ENCODE assay signal across 1 cellular context in genomic region chr2:229921892-229922448, GRCh38.
TF ChIP-seq lines count a peak whose summit lies in the region.

Gene TRIP12, minus strand, starts transcription at chr2:229922009. Its CDS starts 41,930 bp downstream, at chr2:229880079.

TF ChIP-seq in HepG2, 621 proteins besides CTCF, POLR2A, EP300 and RAD21 (continued from another document and continues in another):
- TF ChIP-seq ARID5B (CRISPR knock-in tag; IDR thresholded peaks at IDR 0.05), result peak; percentile 57
- TF ChIP-seq ZSCAN21 (CRISPR knock-in tag; IDR thresholded peaks at IDR 0.05; ENCODE audit: borderline replicate concordance), result no peak; the same call in none of the 2 replicates
- 0 out of 2 replicates have a peak, but pooled peaks have one; percentile 40 for TF ChIP-seq ZSCAN25 (CRISPR knock-in tag; IDR thresholded peaks at IDR 0.05)
- no peak; the same call in 1 of the 2 replicates for TF ChIP-seq JUN (CRISPR knock-in tag; IDR thresholded peaks at IDR 0.05)
- no peak; the same call in 2 of the 3 replicates for TF ChIP-seq MXI1 (IDR thresholded peaks at IDR 0.05; ENCODE audit: borderline replicate concordance, low read depth, low read length)
- peak; percentile 81 for TF ChIP-seq RBFOX2 (IDR thresholded peaks at IDR 0.05; ENCODE audit: low read depth, low read length)
- TF ChIP-seq ZFP36 (IDR thresholded peaks at IDR 0.05; ENCODE audit: borderline replicate concordance, low read depth, low read length, partially characterized antibody), result no peak
- TF ChIP-seq ZNF251 (CRISPR knock-in tag; IDR thresholded peaks at IDR 0.05), result no peak
- TF ChIP-seq CBFB (CRISPR knock-in tag; IDR thresholded peaks at IDR 0.05), result peak; percentile 59
- TF ChIP-seq ZFP82 (CRISPR knock-in tag; IDR thresholded peaks at IDR 0.05; ENCODE audit: borderline replicate concordance), result no peak
- peak; percentile 61; the same call in 1 of the 2 replicates for TF ChIP-seq CREM (IDR thresholded peaks at IDR 0.05)
- TF ChIP-seq CREM (CRISPR knock-in tag; IDR thresholded peaks at IDR 0.05), result peak; percentile 48; the same call in 1 of the 2 replicates
- TF ChIP-seq GABPB1 (CRISPR knock-in tag; IDR thresholded peaks at IDR 0.05), result peak; percentile 81; the same call in 1 of the 2 replicates
- no peak for TF ChIP-seq RFXANK (CRISPR knock-in tag; IDR thresholded peaks at IDR 0.05)
- peak; percentile 12; the same call in 1 of the 2 replicates for TF ChIP-seq ZNF274 (CRISPR knock-in tag; IDR thresholded peaks at IDR 0.05)
- peak; percentile 71 for TF ChIP-seq PHF20 (CRISPR knock-in tag; IDR thresholded peaks at IDR 0.05)
- TF ChIP-seq ZNF414 (CRISPR knock-in tag; IDR thresholded peaks at IDR 0.05), result peak; percentile 87
- 0 out of 2 replicates have a peak, but pooled peaks have one; percentile 89 for TF ChIP-seq ATRX (CRISPR knock-in tag; IDR thresholded peaks at IDR 0.05; ENCODE audit: borderline replicate concordance)
- no peak for TF ChIP-seq ZNF260 (CRISPR knock-in tag; IDR thresholded peaks at IDR 0.05; ENCODE audit: borderline replicate concordance, low read depth)
- peak; percentile 10; the same call in 1 of the 2 replicates for TF ChIP-seq SOX5 (CRISPR knock-in tag; IDR thresholded peaks at IDR 0.05; ENCODE audit: borderline replicate concordance)
- TF ChIP-seq ZKSCAN8 (CRISPR knock-in tag; IDR thresholded peaks at IDR 0.05; ENCODE audit: borderline replicate concordance), result peak; percentile 52; the same call in 1 of the 2 replicates
- TF ChIP-seq FOXC1 (CRISPR knock-in tag; IDR thresholded peaks at IDR 0.05; ENCODE audit: borderline replicate concordance), result peak; percentile 87
- TF ChIP-seq, protein P1, sequence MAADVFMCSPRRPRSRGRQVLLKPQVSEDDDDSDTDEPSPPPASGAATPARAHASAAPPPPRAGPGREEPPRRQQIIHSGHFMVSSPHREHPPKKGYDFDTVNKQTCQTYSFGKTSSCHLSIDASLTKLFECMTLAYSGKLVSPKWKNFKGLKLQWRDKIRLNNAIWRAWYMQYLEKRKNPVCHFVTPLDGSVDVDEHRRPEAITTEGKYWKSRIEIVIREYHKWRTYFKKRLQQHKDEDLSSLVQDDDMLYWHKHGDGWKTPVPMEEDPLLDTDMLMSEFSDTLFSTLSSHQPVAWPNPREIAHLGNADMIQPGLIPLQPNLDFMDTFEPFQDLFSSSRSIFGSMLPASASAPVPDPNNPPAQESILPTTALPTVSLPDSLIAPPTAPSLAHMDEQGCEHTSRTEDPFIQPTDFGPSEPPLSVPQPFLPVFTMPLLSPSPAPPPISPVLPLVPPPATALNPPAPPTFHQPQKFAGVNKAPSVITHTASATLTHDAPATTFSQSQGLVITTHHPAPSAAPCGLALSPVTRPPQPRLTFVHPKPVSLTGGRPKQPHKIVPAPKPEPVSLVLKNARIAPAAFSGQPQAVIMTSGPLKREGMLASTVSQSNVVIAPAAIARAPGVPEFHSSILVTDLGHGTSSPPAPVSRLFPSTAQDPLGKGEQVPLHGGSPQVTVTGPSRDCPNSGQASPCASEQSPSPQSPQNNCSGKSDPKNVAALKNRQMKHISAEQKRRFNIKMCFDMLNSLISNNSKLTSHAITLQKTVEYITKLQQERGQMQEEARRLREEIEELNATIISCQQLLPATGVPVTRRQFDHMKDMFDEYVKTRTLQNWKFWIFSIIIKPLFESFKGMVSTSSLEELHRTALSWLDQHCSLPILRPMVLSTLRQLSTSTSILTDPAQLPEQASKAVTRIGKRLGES (CRISPR knock-in tag; IDR thresholded peaks at IDR 0.05; ENCODE audit: borderline replicate concordance), result no peak; the same call in 1 of the 2 replicates
- peak; percentile 76; the same call in 1 of the 2 replicates for TF ChIP-seq GFI1 (CRISPR knock-in tag; IDR thresholded peaks at IDR 0.05; ENCODE audit: borderline replicate concordance)
- 0 out of 2 replicates have a peak, but pooled peaks have one; percentile 36 for TF ChIP-seq ZNF264 (CRISPR knock-in tag; IDR thresholded peaks at IDR 0.05)
- TF ChIP-seq, protein P2, sequence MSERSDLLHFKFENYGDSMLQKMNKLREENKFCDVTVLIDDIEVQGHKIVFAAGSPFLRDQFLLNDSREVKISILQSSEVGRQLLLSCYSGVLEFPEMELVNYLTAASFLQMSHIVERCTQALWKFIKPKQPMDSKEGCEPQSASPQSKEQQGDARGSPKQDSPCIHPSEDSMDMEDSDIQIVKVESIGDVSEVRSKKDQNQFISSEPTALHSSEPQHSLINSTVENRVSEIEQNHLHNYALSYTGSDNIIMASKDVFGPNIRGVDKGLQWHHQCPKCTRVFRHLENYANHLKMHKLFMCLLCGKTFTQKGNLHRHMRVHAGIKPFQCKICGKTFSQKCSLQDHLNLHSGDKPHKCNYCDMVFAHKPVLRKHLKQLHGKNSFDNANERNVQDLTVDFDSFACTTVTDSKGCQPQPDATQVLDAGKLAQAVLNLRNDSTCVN (CRISPR knock-in tag; IDR thresholded peaks at IDR 0.05; ENCODE audit: borderline replicate concordance), result no peak; the same call in 1 of the 2 replicates
- no peak for TF ChIP-seq ZNF549 (CRISPR knock-in tag; IDR thresholded peaks at IDR 0.05)
- TF ChIP-seq SRY (CRISPR knock-in tag; IDR thresholded peaks at IDR 0.05), result no peak
- TF ChIP-seq, protein P3, sequence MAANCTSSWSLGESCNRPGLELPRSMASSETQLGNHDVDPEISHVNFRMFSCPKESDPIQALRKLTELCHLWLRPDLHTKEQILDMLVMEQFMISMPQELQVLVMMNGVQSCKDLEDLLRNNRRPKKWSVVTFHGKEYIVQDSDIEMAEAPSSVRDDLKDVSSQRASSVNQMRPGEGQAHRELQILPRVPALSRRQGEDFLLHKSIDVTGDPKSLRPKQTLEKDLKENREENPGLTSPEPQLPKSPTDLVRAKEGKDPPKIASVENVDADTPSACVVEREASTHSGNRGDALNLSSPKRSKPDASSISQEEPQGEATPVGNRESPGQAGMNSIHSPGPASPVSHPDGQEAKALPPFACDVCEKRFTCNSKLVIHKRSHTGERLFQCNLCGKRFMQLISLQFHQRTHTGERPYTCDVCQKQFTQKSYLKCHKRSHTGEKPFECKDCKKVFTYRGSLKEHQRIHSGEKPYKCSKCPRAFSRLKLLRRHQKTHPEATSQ (CRISPR knock-in tag; IDR thresholded peaks at IDR 0.05; ENCODE audit: borderline replicate concordance), result no peak
- peak; percentile 36; the same call in 1 of the 2 replicates for TF ChIP-seq ZNF530 (CRISPR knock-in tag; IDR thresholded peaks at IDR 0.05; ENCODE audit: low read depth)
- TF ChIP-seq, protein P4, sequence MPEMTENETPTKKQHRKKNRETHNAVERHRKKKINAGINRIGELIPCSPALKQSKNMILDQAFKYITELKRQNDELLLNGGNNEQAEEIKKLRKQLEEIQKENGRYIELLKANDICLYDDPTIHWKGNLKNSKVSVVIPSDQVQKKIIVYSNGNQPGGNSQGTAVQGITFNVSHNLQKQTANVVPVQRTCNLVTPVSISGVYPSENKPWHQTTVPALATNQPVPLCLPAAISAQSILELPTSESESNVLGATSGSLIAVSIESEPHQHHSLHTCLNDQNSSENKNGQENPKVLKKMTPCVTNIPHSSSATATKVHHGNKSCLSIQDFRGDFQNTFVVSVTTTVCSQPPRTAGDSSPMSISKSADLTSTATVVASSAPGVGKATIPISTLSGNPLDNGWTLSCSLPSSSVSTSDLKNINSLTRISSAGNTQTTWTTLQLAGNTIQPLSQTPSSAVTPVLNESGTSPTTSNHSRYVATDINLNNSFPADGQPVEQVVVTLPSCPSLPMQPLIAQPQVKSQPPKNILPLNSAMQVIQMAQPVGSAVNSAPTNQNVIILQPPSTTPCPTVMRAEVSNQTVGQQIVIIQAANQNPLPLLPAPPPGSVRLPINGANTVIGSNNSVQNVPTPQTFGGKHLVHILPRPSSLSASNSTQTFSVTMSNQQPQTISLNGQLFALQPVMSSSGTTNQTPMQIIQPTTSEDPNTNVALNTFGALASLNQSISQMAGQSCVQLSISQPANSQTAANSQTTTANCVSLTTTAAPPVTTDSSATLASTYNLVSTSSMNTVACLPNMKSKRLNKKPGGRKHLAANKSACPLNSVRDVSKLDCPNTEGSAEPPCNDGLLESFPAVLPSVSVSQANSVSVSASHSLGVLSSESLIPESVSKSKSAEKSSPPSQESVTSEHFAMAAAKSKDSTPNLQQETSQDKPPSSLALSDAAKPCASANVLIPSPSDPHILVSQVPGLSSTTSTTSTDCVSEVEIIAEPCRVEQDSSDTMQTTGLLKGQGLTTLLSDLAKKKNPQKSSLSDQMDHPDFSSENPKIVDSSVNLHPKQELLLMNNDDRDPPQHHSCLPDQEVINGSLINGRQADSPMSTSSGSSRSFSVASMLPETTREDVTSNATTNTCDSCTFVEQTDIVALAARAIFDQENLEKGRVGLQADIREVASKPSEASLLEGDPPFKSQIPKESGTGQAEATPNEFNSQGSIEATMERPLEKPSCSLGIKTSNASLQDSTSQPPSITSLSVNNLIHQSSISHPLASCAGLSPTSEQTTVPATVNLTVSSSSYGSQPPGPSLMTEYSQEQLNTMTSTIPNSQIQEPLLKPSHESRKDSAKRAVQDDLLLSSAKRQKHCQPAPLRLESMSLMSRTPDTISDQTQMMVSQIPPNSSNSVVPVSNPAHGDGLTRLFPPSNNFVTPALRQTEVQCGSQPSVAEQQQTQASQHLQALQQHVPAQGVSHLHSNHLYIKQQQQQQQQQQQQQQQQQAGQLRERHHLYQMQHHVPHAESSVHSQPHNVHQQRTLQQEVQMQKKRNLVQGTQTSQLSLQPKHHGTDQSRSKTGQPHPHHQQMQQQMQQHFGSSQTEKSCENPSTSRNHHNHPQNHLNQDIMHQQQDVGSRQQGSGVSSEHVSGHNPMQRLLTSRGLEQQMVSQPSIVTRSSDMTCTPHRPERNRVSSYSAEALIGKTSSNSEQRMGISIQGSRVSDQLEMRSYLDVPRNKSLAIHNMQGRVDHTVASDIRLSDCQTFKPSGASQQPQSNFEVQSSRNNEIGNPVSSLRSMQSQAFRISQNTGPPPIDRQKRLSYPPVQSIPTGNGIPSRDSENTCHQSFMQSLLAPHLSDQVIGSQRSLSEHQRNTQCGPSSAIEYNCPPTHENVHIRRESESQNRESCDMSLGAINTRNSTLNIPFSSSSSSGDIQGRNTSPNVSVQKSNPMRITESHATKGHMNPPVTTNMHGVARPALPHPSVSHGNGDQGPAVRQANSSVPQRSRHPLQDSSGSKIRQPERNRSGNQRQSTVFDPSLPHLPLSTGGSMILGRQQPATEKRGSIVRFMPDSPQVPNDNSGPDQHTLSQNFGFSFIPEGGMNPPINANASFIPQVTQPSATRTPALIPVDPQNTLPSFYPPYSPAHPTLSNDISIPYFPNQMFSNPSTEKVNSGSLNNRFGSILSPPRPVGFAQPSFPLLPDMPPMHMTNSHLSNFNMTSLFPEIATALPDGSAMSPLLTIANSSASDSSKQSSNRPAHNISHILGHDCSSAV (CRISPR knock-in tag; IDR thresholded peaks at IDR 0.05; ENCODE audit: borderline replicate concordance), result no peak
- TF ChIP-seq SRSF9 (IDR thresholded peaks at IDR 0.05; ENCODE audit: borderline replicate concordance, insufficient read depth, low read depth, low read length, poor library complexity, severe bottlenecking), result no peak
- TF ChIP-seq KLF9 (CRISPR knock-in tag; IDR thresholded peaks at IDR 0.05; ENCODE audit: low read depth), result no peak
- TF ChIP-seq ZFY (CRISPR knock-in tag; IDR thresholded peaks at IDR 0.05), result no peak; the same call in 1 of the 2 replicates
- TF ChIP-seq ZNF720 (CRISPR knock-in tag; IDR thresholded peaks at IDR 0.05), result no peak
- TF ChIP-seq SSRP1 (CRISPR knock-in tag; IDR thresholded peaks at IDR 0.05), result 0 out of 2 replicates have a peak, but pooled peaks have one; percentile 43
- TF ChIP-seq ZNF780A (CRISPR knock-in tag; IDR thresholded peaks at IDR 0.05), result peak; percentile 83
- peak; percentile 74 for TF ChIP-seq SMAD3 (CRISPR knock-in tag; IDR thresholded peaks at IDR 0.05)
- no peak for TF ChIP-seq JUND (CRISPR knock-in tag; IDR thresholded peaks at IDR 0.05)
- TF ChIP-seq ZNF746 (CRISPR knock-in tag; IDR thresholded peaks at IDR 0.05), result no peak; the same call in 1 of the 2 replicates
- no peak; the same call in 1 of the 2 replicates for TF ChIP-seq ZBTB7A (CRISPR knock-in tag; IDR thresholded peaks at IDR 0.05)
- peak; percentile 38; the same call in 1 of the 2 replicates for TF ChIP-seq ZNF670 (CRISPR knock-in tag; IDR thresholded peaks at IDR 0.05; ENCODE audit: borderline replicate concordance)
- peak; percentile 90; the same call in 1 of the 2 replicates for TF ChIP-seq STAT5B (CRISPR knock-in tag; IDR thresholded peaks at IDR 0.05)
- TF ChIP-seq HES4 (CRISPR knock-in tag; IDR thresholded peaks at IDR 0.05; ENCODE audit: borderline replicate concordance), result peak; percentile 79; the same call in 1 of the 2 replicates
- TF ChIP-seq CBX2 (IDR thresholded peaks at IDR 0.05; ENCODE audit: low read depth, low read length), result no peak
- no peak for TF ChIP-seq CBX2 (CRISPR knock-in tag; IDR thresholded peaks at IDR 0.05; ENCODE audit: low read depth)
